ENCODE assay signal across 25 cellular contexts in genomic region chr1:3865606-3866160, GRCh38. TPM values are rescaled to one million over a fixed set of nuclear protein-coding genes. Genes with fewer than 3 reads are reported as not detected.
DNase-seq lines count a peak whose midpoint lies in the region; ATAC-seq, FAIRE-seq and TF ChIP-seq lines count a peak whose summit lies in the region.
"Had no signal": no experiment of that assay in that cellular context is flagged by ENCODE, and none has a peak within 500 bp of the region (broad histone marks: within the 10 kb centered on the region; RNA-seq: fewer than 3 reads in every experiment).

No MANE protein-coding gene starts in this region.

- H3K79me1 ChIP-seq in H1 (ENCODE audit: low read depth, low read length) = no peaks in the 10 kb centered on the region

- no peak for TF ChIP-seq RAD21 in H1 (IDR thresholded peaks at IDR 0.05 in 1 of 2, conservative IDR thresholded peaks at IDR 0.05 in 1 of 2; ENCODE audit: low read depth in 2 of 2, low read length in 2 of 2)

- H3K36me3 Mint-ChIP-seq in WTC11 (peaks cover 23% of the 10 kb centered on the region), endothelial cell (ENCODE audit: low read depth, unreplicated experiment) (peaks cover 14% of the 10 kb centered on the region)

- POLR2A ChIA-PET in WTC11 (lab: Charles Lee) (no interaction called here), H1 (lab: Charles Lee; ENCODE audit: partially characterized antibody) (interaction anchor here (0.6 kb wide), 1 partner anchor 98 kb away, joined by 3 read pairs; no protein-coding TSS in a partner anchor)

- H3K9me3 Mint-ChIP-seq in WTC11 (peaks cover 11% of the 10 kb centered on the region), endothelial cell (ENCODE audit: unreplicated experiment) (no peaks in the 10 kb centered on the region)
- H3K9me3 Mint-ChIP-seq: CD4-positive, alpha-beta memory T cell; CD4-positive, CD25-positive, alpha-beta regulatory T cell; CD8-positive, alpha-beta memory T cell had no signal

- H4K8ac ChIP-seq in H1 (ENCODE audit: extremely low read depth, insufficient read depth, low read length) = peak overlapping the region; percentile 14; the same call in 1 of the 2 replicates

- no peak overlapping the region for H3K27ac ChIP-seq in H1 (ENCODE audit: low read depth, low read length)
- no peak overlapping the region for H3K27ac ChIP-seq in lower lobe of right lung
- H3K27ac ChIP-seq: BLaER1 had no signal

- WGBS in H1 (ENCODE audit: extremely low coverage in 1 of 2, insufficient coverage in 1 of 2, insufficient read length in 1 of 2, insufficient replicate concordance in 2 of 2, low coverage in 1 of 2, low lambda C conversion rate in 2 of 2, missing lambda C conversion rate in 1 of 2), 2 experiments = 89% methylated on average over 18 of the region's 18 CpGs; no CpG with 5 or more reads in 1 of the 2 experiments

- DNase-seq in COLO668 (lab: John Stamatoyannopoulos, UW; ENCODE audit: unreplicated experiment) = peak; percentile 21
- DNase-seq in WTC11 (ENCODE audit: low spot score) = no peak
- no peak for DNase-seq in H1 (ENCODE audit: low read depth in 1 of 2, low spot score in 2 of 2)
- DNase-seq in lower lobe of right lung = peak; percentile 31
- no peak for DNase-seq in cerebellar cortex (ENCODE audit: low spot score)
- DNase-seq in endothelial cell (ENCODE audit: low spot score) = no peak
- DNase-seq: 8988T; ACHN; BE2C; C1 segment of cervical spinal cord; Caco-2; Calu3; CD4-positive, alpha-beta memory T cell; CD4-positive, CD25-positive, alpha-beta regulatory T cell; CD8-positive, alpha-beta memory T cell; GF-D8 had no signal

- H3K23me2 ChIP-seq in H1 (ENCODE audit: low read depth, low read length) = no peaks in the 10 kb centered on the region; the same call in 1 of the 2 replicates

- TF ChIP-seq CTCF in WTC11 (IDR thresholded peaks at IDR 0.05) (no peak), H1 (IDR thresholded peaks at IDR 0.05; ENCODE audit: control extremely low read depth in 1 of 3, insufficient read depth in 1 of 3, low read depth in 1 of 3, low read length in 3 of 3) (no peak), lower lobe of right lung (IDR thresholded peaks at IDR 0.05) (no peak), endothelial cell (IDR thresholded peaks at IDR 0.05; ENCODE audit: unreplicated experiment) (no peak)

- no peak overlapping the region for H2BK20ac ChIP-seq in H1 (ENCODE audit: low read length)

- no peak for TF ChIP-seq POLR2A in H1 (IDR thresholded peaks at IDR 0.05; ENCODE audit: control extremely low read depth in 1 of 2, low read depth in 2 of 2, low read length in 2 of 2)

- H3K4me3 ChIP-seq in H1 (ENCODE audit: extremely low read depth in 1 of 4, insufficient read depth in 2 of 4, low read depth in 3 of 4, low read length in 4 of 4) (no peak overlapping the region), lower lobe of right lung (no peak overlapping the region)
- H3K4me3 ChIP-seq: BLaER1 had no signal

- H3K27ac Mint-ChIP-seq in WTC11 = no peak overlapping the region
- no peak overlapping the region for H3K27ac Mint-ChIP-seq in endothelial cell (ENCODE audit: unreplicated experiment)
- H3K27ac Mint-ChIP-seq: CD4-positive, CD25-positive, alpha-beta regulatory T cell had no signal

- no peak overlapping the region for H2AK5ac ChIP-seq in H1 (ENCODE audit: low read depth, low read length)

- no peak for FAIRE-seq in H1 (lab: Jason Lieb, UNC)
- FAIRE-seq: A204.1, D721Med, G401.6, GM12891, GM19239 had no signal

- H3K4me1 Mint-ChIP-seq in WTC11 = no peaks in the 10 kb centered on the region
- no peaks in the 10 kb centered on the region for H3K4me1 Mint-ChIP-seq in endothelial cell (ENCODE audit: unreplicated experiment)

- H3K9me3 ChIP-seq in H1 (ENCODE audit: insufficient read depth in 2 of 2, low read depth in 1 of 2, low read length in 1 of 2) = peaks cover 0 to 8% of the 10 kb centered on the region in 2 experiments; a peak in 1 of 4 replicates
- H3K9me3 ChIP-seq in lower lobe of right lung = no peaks in the 10 kb centered on the region
- H3K9me3 ChIP-seq: BE2C, BLaER1, Caco-2 had no signal

- H2BK5ac ChIP-seq in H1 (ENCODE audit: low read depth, low read length) = no peak overlapping the region

- H3K79me2 ChIP-seq in H1 (ENCODE audit: control insufficient read depth in 1 of 2, insufficient read depth in 2 of 2, low read length in 2 of 2) = no peaks in the 10 kb centered on the region

- H3K23ac ChIP-seq in H1 (ENCODE audit: insufficient read length) = no peak overlapping the region

- H3K4me2 ChIP-seq in H1 (ENCODE audit: insufficient read depth in 1 of 2, low read depth in 2 of 2, low read length in 2 of 2) = no peak overlapping the region
- H3K4me2 ChIP-seq: BLaER1 had no signal

- no peaks in the 10 kb centered on the region for H3K27me3 ChIP-seq in H1 (replicated peaks in 1 of 4; ENCODE audit: control insufficient read depth in 3 of 4, extremely low read depth in 1 of 4, insufficient read depth in 3 of 4, low read length in 3 of 4)
- H3K27me3 ChIP-seq in lower lobe of right lung (ENCODE audit: low read depth) = no peaks in the 10 kb centered on the region
- H3K27me3 ChIP-seq: BE2C, BLaER1 had no signal

- no peak overlapping the region for H4K91ac ChIP-seq in H1 (replicated peaks; ENCODE audit: insufficient read length, low read length)

- no peak overlapping the region for H2BK12ac ChIP-seq in H1 (ENCODE audit: low read depth, low read length)

- H3K27me3 Mint-ChIP-seq in WTC11 (ENCODE audit: low read depth) (no peaks in the 10 kb centered on the region), endothelial cell (ENCODE audit: unreplicated experiment) (peaks cover 7% of the 10 kb centered on the region)
- H3K27me3 Mint-ChIP-seq: CD4-positive, alpha-beta memory T cell; CD4-positive, CD25-positive, alpha-beta regulatory T cell; CD8-positive, alpha-beta memory T cell had no signal

- H3K9ac ChIP-seq in H1 (replicated peaks in 1 of 4; ENCODE audit: extremely low read depth in 1 of 4, low read depth in 3 of 4, low read length in 3 of 4) = no peak overlapping the region
- H3K9ac ChIP-seq: BLaER1 had no signal

- ATAC-seq in WTC11 (no peak), lower lobe of right lung (no peak), GM19455 (IDR thresholded peaks at IDR 0.05; ENCODE audit: unreplicated experiment) (no peak), HG03342 (IDR thresholded peaks at IDR 0.05; ENCODE audit: unreplicated experiment) (no peak)

- no peaks in the 10 kb centered on the region for H3K4me1 ChIP-seq in H1 (replicated peaks in 1 of 4; ENCODE audit: control insufficient read depth in 3 of 4, insufficient read depth in 4 of 4, low read length in 3 of 4)
- H3K4me1 ChIP-seq in lower lobe of right lung = no peaks in the 10 kb centered on the region
- H3K4me1 ChIP-seq: BE2C, Caco-2 had no signal

- H2AFZ ChIP-seq in H1 (ENCODE audit: low read length) = no peak overlapping the region

- no peak overlapping the region for H3K14ac ChIP-seq in H1 (ENCODE audit: insufficient read length)

- no peak overlapping the region for H3K18ac ChIP-seq in H1 (ENCODE audit: extremely low read depth, low read length)

- CTCF ChIA-PET in WTC11 (lab: Charles Lee) (no interaction called here), H1 (lab: Charles Lee; ENCODE audit: partially characterized antibody) (no interaction called here)

- no peak overlapping the region for H3K4ac ChIP-seq in H1 (replicated peaks; ENCODE audit: insufficient read length, low read depth, low read length)

- no peak overlapping the region for H3K56ac ChIP-seq in H1 (replicated peaks; ENCODE audit: insufficient read length, low read depth, low read length)

- peaks cover 0 to 3% (median 0%) of the 10 kb centered on the region in 4 experiments; a peak in 1 of 8 replicates for H3K36me3 ChIP-seq in H1 (ENCODE audit: control insufficient read depth in 2 of 4, insufficient read depth in 4 of 4, low read length in 3 of 4)
- peaks cover 41% of the 10 kb centered on the region for H3K36me3 ChIP-seq in lower lobe of right lung
- H3K36me3 ChIP-seq: BE2C had no signal

- no peak overlapping the region for H2BK120ac ChIP-seq in H1 (replicated peaks; ENCODE audit: low read depth, low read length)

- no peak overlapping the region for H2BK15ac ChIP-seq in H1 (ENCODE audit: low read length)

- intact Hi-C loops in lower lobe of right lung (cut with DNase I) = no loop called here

- peaks cover 0 to 2% of the 10 kb centered on the region in 2 experiments for H4K20me1 ChIP-seq in H1 (replicated peaks in 1 of 2; ENCODE audit: control insufficient read depth in 1 of 2, insufficient read depth in 2 of 2, low read length in 2 of 2)

- H4K5ac ChIP-seq in H1 (ENCODE audit: insufficient read length, low read depth, low read length) = no peak overlapping the region

- TF ChIP-seq EP300 in H1 (IDR thresholded peaks at IDR 0.05; ENCODE audit: borderline replicate concordance in 1 of 2, low read depth in 2 of 2, low read length in 2 of 2) = no peak

- H3K4me3 Mint-ChIP-seq in WTC11 (no peak overlapping the region), endothelial cell (ENCODE audit: unreplicated experiment) (no peak overlapping the region)
- H3K4me3 Mint-ChIP-seq: CD14-positive monocyte; CD4-positive, alpha-beta memory T cell; CD4-positive, CD25-positive, alpha-beta regulatory T cell; CD8-positive, alpha-beta memory T cell had no signal

RNA-seq across cellular contexts. Expression of gene DFFB, which starts 8.4 kb away (rescaled TPM):
- total RNA-seq in WTC11 (2021) (8.5 to 9.2 TPM (median 8.7 TPM) in 3 replicates), lower lobe of right lung (10.6 TPM), endothelial cell (ENCODE audit: unreplicated experiment) (6.8 TPM)
- total RNA-seq in H1 (2021; fragmentation: NEBNext Ultra II Directional; extraction: Animal tissue kit (Norgen Biotek cat#: 25700)) = 9.2 and 11.9 TPM in 2 replicates
- polyA plus RNA-seq in H1 (2011; rRNA removed) = 6.5 and 8.6 TPM in 2 replicates
- 9.6 TPM for polyA plus RNA-seq in H1 (2011; cell fraction: cytosol; rRNA removed)
- polyA plus RNA-seq in H1 (2011; cell fraction: nucleus; rRNA removed) = 10.0 TPM
- 6.5 to 7.8 TPM (median 6.9 TPM) in 4 replicates for polyA plus RNA-seq in H1 (2012, experiment 1 of 2)
- polyA plus RNA-seq in H1 (2012, experiment 2 of 2) = 6.0 TPM
- 8.7 TPM for polyA plus RNA-seq in H1 (2013, experiment 1 of 2)
- 9.0 TPM for polyA plus RNA-seq in H1 (2013, experiment 2 of 2)
- polyA minus RNA-seq in H1 (2011; rRNA and poly(A)+ RNA removed) = 3.8 and 4.8 TPM in 2 replicates
- 4.9 TPM for polyA minus RNA-seq in H1 (2011; cell fraction: cytosol; rRNA and poly(A)+ RNA removed)
- 2.1 TPM for polyA minus RNA-seq in H1 (2011; cell fraction: nucleus; rRNA and poly(A)+ RNA removed)

RNA-seq across cellular contexts. Expression of gene CEP104, which starts 8.7 kb away (rescaled TPM):
- total RNA-seq in WTC11 (2021) (38.0 to 38.8 TPM (median 38.2 TPM) in 3 replicates), lower lobe of right lung (53.9 TPM), endothelial cell (ENCODE audit: unreplicated experiment) (40.3 TPM)
- total RNA-seq in H1 (2021; fragmentation: NEBNext Ultra II Directional; extraction: Animal tissue kit (Norgen Biotek cat#: 25700)) = 38.0 and 43.9 TPM in 2 replicates
- 8.0 and 15.5 TPM in 2 replicates for polyA plus RNA-seq in H1 (2011; rRNA removed)
- polyA plus RNA-seq in H1 (2011; cell fraction: cytosol; rRNA removed) = 10.7 TPM
- 28.7 TPM for polyA plus RNA-seq in H1 (2011; cell fraction: nucleus; rRNA removed)
- 15.8 to 22.7 TPM (median 18.7 TPM) in 4 replicates for polyA plus RNA-seq in H1 (2012, experiment 1 of 2)
- 5.6 TPM for polyA plus RNA-seq in H1 (2012, experiment 2 of 2)
- polyA plus RNA-seq in H1 (2013, experiment 1 of 2) = 11.7 TPM
- 10.7 TPM for polyA plus RNA-seq in H1 (2013, experiment 2 of 2)
- polyA minus RNA-seq in H1 (2011; rRNA and poly(A)+ RNA removed) = 26.5 and 34.4 TPM in 2 replicates
- polyA minus RNA-seq in H1 (2011; cell fraction: cytosol; rRNA and poly(A)+ RNA removed) = 18.4 TPM
- 11.7 TPM for polyA minus RNA-seq in H1 (2011; cell fraction: nucleus; rRNA and poly(A)+ RNA removed)

RNA-seq across cellular contexts. Expression of gene C1orf174, which starts 34.4 kb away (rescaled TPM):
- 24.2 to 25.2 TPM (median 25.1 TPM) in 3 replicates for total RNA-seq in WTC11 (2021)
- total RNA-seq in H1 (2021; fragmentation: NEBNext Ultra II Directional; extraction: Animal tissue kit (Norgen Biotek cat#: 25700)) = 28.4 and 28.5 TPM in 2 replicates
- polyA plus RNA-seq in H1 (2011; rRNA removed) = 31.1 and 32.4 TPM in 2 replicates
- polyA plus RNA-seq in H1 (2011; cell fraction: cytosol; rRNA removed) = 35.9 TPM
- 31.2 TPM for polyA plus RNA-seq in H1 (2011; cell fraction: nucleus; rRNA removed)
- polyA plus RNA-seq in H1 (2012, experiment 1 of 2) = 25.9 to 34.1 TPM (median 27.7 TPM) in 4 replicates
- polyA plus RNA-seq in H1 (2012, experiment 2 of 2) = 7.2 TPM
- 21.3 TPM for polyA plus RNA-seq in H1 (2013, experiment 1 of 2)
- 22.1 TPM for polyA plus RNA-seq in H1 (2013, experiment 2 of 2)
- 21.0 and 24.5 TPM in 2 replicates for polyA minus RNA-seq in H1 (2011; rRNA and poly(A)+ RNA removed)
- 16.9 TPM for polyA minus RNA-seq in H1 (2011; cell fraction: cytosol; rRNA and poly(A)+ RNA removed)
- polyA minus RNA-seq in H1 (2011; cell fraction: nucleus; rRNA and poly(A)+ RNA removed) = 11.5 TPM
- total RNA-seq in lower lobe of right lung = 19.8 TPM
- 25.6 TPM for total RNA-seq in endothelial cell (ENCODE audit: unreplicated experiment)

Comparison
In these comparisons a context has a peak if more than half of its experiments do, and no peak if none do; other contexts are left out.
1. DNase-seq: peak in COLO668 (single experiment) and lower lobe of right lung (single experiment); none in WTC11 (single experiment), H1 (0 of 2), cerebellar cortex (single experiment) and endothelial cell (single experiment).